Comparison of ENCODE assay signal across 20 cellular contexts in the genomic region with DNA sequence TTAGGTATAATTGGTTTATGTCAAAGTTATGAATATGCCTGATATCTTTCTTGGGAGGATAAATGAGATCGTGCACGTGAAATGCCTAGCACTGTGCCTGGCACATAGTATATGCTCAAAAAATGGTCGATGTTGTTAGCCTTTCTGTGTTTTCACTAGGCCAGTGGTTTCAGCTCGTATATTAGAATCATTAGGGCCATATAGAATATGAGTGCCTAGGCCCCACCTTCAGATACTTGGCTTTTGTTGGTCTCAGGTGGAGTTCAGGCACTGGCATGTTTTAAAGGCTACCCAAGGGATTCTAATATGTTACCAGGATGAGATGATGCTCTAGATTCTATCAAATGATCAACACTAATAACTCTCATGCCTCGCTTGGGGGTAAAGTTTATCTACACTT.
"Had no signal": no experiment of that assay in that cellular context is flagged by ENCODE, and none has a peak within 500 bp of the region (broad histone marks: within the 10 kb centered on the region; RNA-seq: fewer than 3 reads in every experiment).

No MANE protein-coding gene starts in this region.

- H3K27ac ChIP-seq: RWPE1 had no signal

- ATAC-seq: Panc1, PC-3 had no signal

- H3K4me2 ChIP-seq: SK-N-SH had no signal

- H3K9me2 ChIP-seq: SK-N-SH had no signal

- H3K9ac ChIP-seq: SK-N-SH had no signal

- H3K9me3 ChIP-seq: SK-N-SH had no signal

- DNase-seq: KBM-7; MM.1S; NCI-H1092 treated with DMSO at 0.1 percent for 48 hours; NCI-H1436; NCI-H187; NCI-H2029; NCI-H2081 treated with DMSO at 0.1 percent for 48 hours; NCI-H2171; NCI-H226; NCI-H446; NCI-H510A; NCI-H524 treated with DMSO at 0.1 percent for 48 hours; NCI-H69; NCI-H774; NK-92 treated with Interleukin-12 subunit alpha and Interleukin-12 subunit beta, amount 100 ng/mL, for 24 hours; PC-3; SHP77; SK-N-SH had no signal
